8 cellular contexts compared by ENCODE assay signal in genomic region chr17:82097919-82098168, GRCh38. TPM values are rescaled to one million over a fixed set of nuclear protein-coding genes. Genes with fewer than 3 reads are reported as not detected.
A peak's percentile ranks its signal among the peaks of the same experiment; 100 is the strongest.
DNase-seq lines count a peak whose midpoint lies in the region; ATAC-seq and TF ChIP-seq lines count a peak whose summit lies in the region.

No MANE protein-coding gene starts in this region.

- peak overlapping the region; percentile 74 for H3K27ac Mint-ChIP-seq in activated CD4-positive, alpha-beta T cell treated with anti-CD3 and anti-CD28 coated beads, Interleukin-2, amount 10 ng/mL, durations not matched to agents 24 days and 14 days

- peak overlapping the region; percentile 72 to 81 for H3K4me3 ChIP-seq in right atrium auricular region
- peak overlapping the region; percentile 87; the same call in 1 of the 2 replicates for H3K4me3 ChIP-seq in iPS-20b (ENCODE audit: low read length)
- H3K4me3 ChIP-seq in testis = peak overlapping the region; percentile 76 to 86

- no peak for DNase-seq in right atrium auricular region (ENCODE audit: low spot score)
- no peak for DNase-seq in left cardiac atrium
- DNase-seq in activated CD4-positive, alpha-beta T cell treated with anti-CD3 and anti-CD28 coated beads, Interleukin-2, amount 10 ng/mL, durations not matched to agents 24 days and 14 days = no peak
- DNase-seq in testis = no peak
- DNase-seq in pons (ENCODE audit: low spot score) = no peak
- DNase-seq in stimulated activated CD4-positive, alpha-beta T cell treated with anti-CD3 and anti-CD28 coated beads, Interleukin-15, amount 100 ng/mL, for 24 hours = no peak
- no peak for DNase-seq in GM20000 (ENCODE audit: low spot score)

- no peaks in the 10 kb centered on the region for H3K27me3 Mint-ChIP-seq in activated CD4-positive, alpha-beta T cell treated with anti-CD3 and anti-CD28 coated beads, Interleukin-2, amount 10 ng/mL, durations not matched to agents 24 days and 14 days

- no peaks in the 10 kb centered on the region for H3K9me3 Mint-ChIP-seq in activated CD4-positive, alpha-beta T cell treated with anti-CD3 and anti-CD28 coated beads, Interleukin-2, amount 10 ng/mL, durations not matched to agents 24 days and 14 days

- peaks cover 16% of the 10 kb centered on the region for H3K36me3 Mint-ChIP-seq in activated CD4-positive, alpha-beta T cell treated with anti-CD3 and anti-CD28 coated beads, Interleukin-2, amount 10 ng/mL, durations not matched to agents 24 days and 14 days (ENCODE audit: low read depth)

- intact Hi-C loops in left cardiac atrium (cut with DNase I) = loop anchor here in 1 of 2 donors (5.0 kb wide), 1 partner anchor 61 kb away; the partner anchor contains the start of gene DCXR
- intact Hi-C loops in activated CD4-positive, alpha-beta T cell treated with anti-CD3 and anti-CD28 coated beads, Interleukin-2, amount 10 ng/mL, durations not matched to agents 24 days and 14 days (cut with micrococcal nuclease) = loop anchor here (1.0 to 5.0 kb wide), 5 partner anchors 56 to 238 kb away; partner anchors contain the start of genes CENPX, DCXR, LRRC45 and P4HB
- intact Hi-C loops in testis (cut with DNase I; ENCODE audit: low total_unique reads) = no loop called here

- peaks cover 32% of the 10 kb centered on the region for H3K36me3 ChIP-seq in right atrium auricular region
- peaks cover 33% of the 10 kb centered on the region for H3K36me3 ChIP-seq in iPS-20b (ENCODE audit: insufficient read depth, low read depth, low read length)
- H3K36me3 ChIP-seq in testis (ENCODE audit: low read depth, missing control alignments) = no peaks in the 10 kb centered on the region

- 0% methylated on average over 15 of the region's 36 CpGs; no CpG with 5 or more reads in 1 of the 2 donors for WGBS in testis, 2 donors

- TF ChIP-seq CTCF in right atrium auricular region (IDR thresholded peaks at IDR 0.05) (no peak), testis (IDR thresholded peaks at IDR 0.05) (peak in 1 of 3 experiments; percentile 12), GM20000 (IDR thresholded peaks at IDR 0.05; ENCODE audit: extremely low read depth, missing control alignments) (no peak)

- peak overlapping the region; percentile 78 for H3K4me3 Mint-ChIP-seq in activated CD4-positive, alpha-beta T cell treated with anti-CD3 and anti-CD28 coated beads, Interleukin-2, amount 10 ng/mL, durations not matched to agents 24 days and 14 days

- H3K4me1 Mint-ChIP-seq in activated CD4-positive, alpha-beta T cell treated with anti-CD3 and anti-CD28 coated beads, Interleukin-2, amount 10 ng/mL, durations not matched to agents 24 days and 14 days = peaks cover 12% of the 10 kb centered on the region

- TF ChIP-seq POLR2A in testis (IDR thresholded peaks at IDR 0.05) = no peak

- H3K27ac ChIP-seq in right atrium auricular region (peak overlapping the region; percentile 90), iPS-20b (ENCODE audit: low read length) (no peak overlapping the region), testis (peak overlapping the region; percentile 84 to 95)

- ATAC-seq in left cardiac atrium = no peak

- H3K9me3 ChIP-seq in right atrium auricular region (no peaks in the 10 kb centered on the region), iPS-20b (ENCODE audit: insufficient read depth, low read depth, low read length) (no peaks in the 10 kb centered on the region), testis (no peaks in the 10 kb centered on the region)

- peak overlapping the region; percentile 84 for H3K9ac ChIP-seq in iPS-20b (ENCODE audit: low read depth, low read length)

- peaks cover 0 to 46% of the 10 kb centered on the region in 2 donors for H3K4me1 ChIP-seq in right atrium auricular region
- peaks cover 8% of the 10 kb centered on the region; the same call in 1 of the 2 replicates for H3K4me1 ChIP-seq in iPS-20b (ENCODE audit: insufficient read depth, low read length)
- peaks cover 32% of the 10 kb centered on the region for H3K4me1 ChIP-seq in testis

- H3K27me3 ChIP-seq in right atrium auricular region = no peaks in the 10 kb centered on the region
- H3K27me3 ChIP-seq in iPS-20b (ENCODE audit: insufficient read depth, low read length) = no peaks in the 10 kb centered on the region
- H3K27me3 ChIP-seq in testis = no peaks in the 10 kb centered on the region

RNA-seq across cellular contexts. Expression of gene FASN, which starts 0.2 kb away (rescaled TPM):
- total RNA-seq in right atrium auricular region = 10 to 100 TPM; 13.8 to 46.4 TPM
- total RNA-seq in left cardiac atrium = 100 to 1,000 TPM; 220 to 646 TPM
- total RNA-seq in activated CD4-positive, alpha-beta T cell treated with anti-CD3 and anti-CD28 coated beads, Interleukin-2, amount 10 ng/mL, durations not matched to agents 24 days and 14 days = 428 and 452 TPM in 2 replicates
- 10 to 100 TPM; 76.2 to 93.0 TPM for total RNA-seq in testis
- 47.6 TPM for polyA plus RNA-seq in testis (ENCODE audit: insufficient read depth, low read depth, low replicate concordance)

RNA-seq across cellular contexts. Expression of gene DUS1L, which starts 32.2 kb away (rescaled TPM):
- 10 to 100 TPM; 33.3 to 45.7 TPM for total RNA-seq in right atrium auricular region
- total RNA-seq in left cardiac atrium = 10 to 100 TPM; 59.2 to 65.4 TPM
- total RNA-seq in activated CD4-positive, alpha-beta T cell treated with anti-CD3 and anti-CD28 coated beads, Interleukin-2, amount 10 ng/mL, durations not matched to agents 24 days and 14 days = 230 and 232 TPM in 2 replicates
- total RNA-seq in testis = 100 to 1,000 TPM; 117 to 132 TPM
- 127 TPM for polyA plus RNA-seq in testis (ENCODE audit: insufficient read depth, low read depth, low replicate concordance)

RNA-seq across cellular contexts. Expression of gene GPS1, which starts 46.1 kb away (rescaled TPM):
- total RNA-seq in right atrium auricular region = 10 to 100 TPM; 79.5 to 90.8 TPM
- 10 to 100 TPM; 72.2 to 79.3 TPM for total RNA-seq in left cardiac atrium
- total RNA-seq in activated CD4-positive, alpha-beta T cell treated with anti-CD3 and anti-CD28 coated beads, Interleukin-2, amount 10 ng/mL, durations not matched to agents 24 days and 14 days = 117 and 118 TPM in 2 replicates
- total RNA-seq in testis = 100 to 1,000 TPM; 170 to 190 TPM
- polyA plus RNA-seq in testis (ENCODE audit: insufficient read depth, low read depth, low replicate concordance) = 178 TPM

RNA-seq across cellular contexts. Expression of gene RFNG, which starts 46.2 kb away (rescaled TPM):
- total RNA-seq in right atrium auricular region = 10 to 100 TPM; 21.4 to 25.3 TPM
- 10 to 100 TPM; 16.4 to 22.4 TPM for total RNA-seq in left cardiac atrium
- 21.4 and 30.8 TPM in 2 replicates for total RNA-seq in activated CD4-positive, alpha-beta T cell treated with anti-CD3 and anti-CD28 coated beads, Interleukin-2, amount 10 ng/mL, durations not matched to agents 24 days and 14 days
- total RNA-seq in testis = 100 to 1,000 TPM in 1 of 2 donors, 10 to 100 TPM in 1; 73.3 to 102 TPM
- polyA plus RNA-seq in testis (ENCODE audit: insufficient read depth, low read depth, low replicate concordance) = 50.5 TPM
